Comparison of ENCODE assay signal across 12 cellular contexts in genomic region chr4:72969957-72970356, GRCh38.
A peak's percentile ranks its signal among the peaks of the same experiment; 100 is the strongest.
DNase-seq lines count a peak whose midpoint lies in the region; ATAC-seq, FAIRE-seq and TF ChIP-seq lines count a peak whose summit lies in the region.
"Had no signal": no experiment of that assay in that cellular context is flagged by ENCODE, and none has a peak within 500 bp of the region (broad histone marks: within the 10 kb centered on the region; RNA-seq: fewer than 3 reads in every experiment).

No MANE protein-coding gene starts in this region.

- DNase-seq in AG20443 (ENCODE audit: low spot score) (peak; percentile 15), mammary epithelial cell (peak; percentile 29), left ventricle myocardium superior (no peak), trophoblast cell (no peak), GM19239 (ENCODE audit: insufficient read length, low spot score) (no peak), NCI-H1048 (lab: John Stamatoyannopoulos, UW) (no peak), KBM-7 (no peak)
- DNase-seq: activated naive CD8-positive, alpha-beta T cell treated with anti-CD3 and anti-CD28 coated beads for 36 hours; SW 1271 had no signal

- H3K36me3 ChIP-seq in mammary epithelial cell (ENCODE audit: insufficient read depth, low read length) (no peaks in the 10 kb centered on the region), trophoblast cell (ENCODE audit: control insufficient read depth in 1 of 2, insufficient read depth in 2 of 2, low read length in 2 of 2) (no peaks in the 10 kb centered on the region)

- H4K12ac ChIP-seq in trophoblast cell (ENCODE audit: low read depth, low read length) = no peak overlapping the region

- H2BK120ac ChIP-seq in trophoblast cell (ENCODE audit: insufficient read depth, low read length, poor library complexity) = no peak overlapping the region

- TF ChIP-seq CTCF in mammary epithelial cell (conservative IDR thresholded peaks at IDR 0.05 in 1 of 2, IDR thresholded peaks at IDR 0.05 in 1 of 2; ENCODE audit: extremely low read depth in 1 of 2, insufficient read depth in 1 of 2, low read depth in 1 of 2, low read length in 2 of 2) = no peak

- H3K4me1 ChIP-seq in mammary epithelial cell (ENCODE audit: insufficient read depth, low read length) (peaks cover 26% of the 10 kb centered on the region), trophoblast cell (ENCODE audit: control insufficient read depth in 1 of 2, insufficient read depth in 2 of 2, low read length in 2 of 2) (no peaks in the 10 kb centered on the region)

- no peak overlapping the region for H2BK5ac ChIP-seq in trophoblast cell (ENCODE audit: low read depth, low read length, poor library complexity)

- H3K4me2 ChIP-seq in mammary epithelial cell (ENCODE audit: insufficient read depth, low read depth, low read length) = no peak overlapping the region
- no peak overlapping the region for H3K4me2 ChIP-seq in trophoblast cell (ENCODE audit: low read length)

- CTCF ChIA-PET in mammary epithelial cell (lab: Charles Lee; ENCODE audit: low non-redundant PET) = no interaction called here

- WGBS in mammary epithelial cell (ENCODE audit: low coverage, missing lambda C conversion rate) = 7% methylated on average over 1 of the region's 1 CpG
- no CpG with 5 or more reads among the region's 1 CpG for WGBS in trophoblast cell (ENCODE audit: extremely low coverage, insufficient coverage, insufficient read length)

- H4K91ac ChIP-seq in trophoblast cell (ENCODE audit: low read depth, low read length) = no peak overlapping the region

- no peak for FAIRE-seq in GM19239 (lab: Jason Lieb, UNC)
- FAIRE-seq: D721Med, frontal cortex had no signal

- H4K8ac ChIP-seq in trophoblast cell (ENCODE audit: low read depth, low read length) = peak overlapping the region; percentile 16

- dilution Hi-C loops in mammary epithelial cell (cut with HindIII; ENCODE audit: low sequenced_read_pairs) = no loop called here

- no peak overlapping the region for H3K9ac ChIP-seq in mammary epithelial cell (ENCODE audit: insufficient read depth, low read length)
- H3K9ac ChIP-seq in trophoblast cell (ENCODE audit: low read length) = no peak overlapping the region

- H3K79me2 ChIP-seq in mammary epithelial cell (ENCODE audit: insufficient read depth, low read length) = no peaks in the 10 kb centered on the region
- H3K79me2 ChIP-seq in trophoblast cell (ENCODE audit: control insufficient read depth, insufficient read depth, low read length, poor library complexity) = no peaks in the 10 kb centered on the region

- peak overlapping the region; percentile 79 for H2AFZ ChIP-seq in mammary epithelial cell (ENCODE audit: low read depth, low read length)
- H2AFZ ChIP-seq in trophoblast cell (ENCODE audit: insufficient read depth, low read length, poor library complexity) = no peak overlapping the region

- no peak overlapping the region for H3K18ac ChIP-seq in trophoblast cell (ENCODE audit: low read length)

- intact Hi-C loops in mammary epithelial cell (cut with micrococcal nuclease) (no loop called here), left ventricle myocardium superior (cut with micrococcal nuclease) (no loop called here)

- H3K79me1 ChIP-seq in trophoblast cell (ENCODE audit: low read length) = peaks cover 2% of the 10 kb centered on the region

- H3K9me3 ChIP-seq in mammary epithelial cell (replicated peaks; ENCODE audit: insufficient read depth, low read length) (peaks cover 6% of the 10 kb centered on the region), trophoblast cell (ENCODE audit: insufficient read depth, low read depth, low read length) (no peaks in the 10 kb centered on the region)

- H2BK12ac ChIP-seq in trophoblast cell (ENCODE audit: low read length) = peak overlapping the region; percentile 69

- H3K14ac ChIP-seq in trophoblast cell (ENCODE audit: low read length) = peak overlapping the region; percentile 25

- H3K4ac ChIP-seq in trophoblast cell (ENCODE audit: low read depth, low read length) = no peak overlapping the region

- H3K4me3 ChIP-seq in mammary epithelial cell (replicated peaks in 1 of 3; ENCODE audit: insufficient read depth in 1 of 3, low read depth in 2 of 3, low read length in 3 of 3) = no peak overlapping the region
- no peak overlapping the region for H3K4me3 ChIP-seq in trophoblast cell (ENCODE audit: low read depth, low read length)

- no peaks in the 10 kb centered on the region for H4K20me1 ChIP-seq in mammary epithelial cell (ENCODE audit: insufficient read depth, low read length)

- H3K27ac ChIP-seq in mammary epithelial cell (ENCODE audit: insufficient read depth, low read depth, low read length) = no peak overlapping the region
- H3K27ac ChIP-seq in trophoblast cell (ENCODE audit: low read depth, low read length) = no peak overlapping the region

- no peak overlapping the region for H3K23ac ChIP-seq in trophoblast cell (ENCODE audit: low read length)

- in situ Hi-C loops in mammary epithelial cell (cut with MboI; ENCODE audit: low sequenced_read_pairs in 2 of 2) (no loop called here), KBM-7 (cut with MboI; ENCODE audit: low pct_unique_long_range_greater_than_20kb, low sequenced_read_pairs) (no loop called here)

- H3K27me3 ChIP-seq in mammary epithelial cell (ENCODE audit: insufficient read depth, low read length) = no peaks in the 10 kb centered on the region
- no peaks in the 10 kb centered on the region for H3K27me3 ChIP-seq in trophoblast cell (ENCODE audit: insufficient read depth, low read length)

- BruUV-seq in mammary epithelial cell (replicated peaks; lab: Mats Ljungman, UMichigan) = no TSS peak

- H2AK5ac ChIP-seq in trophoblast cell (ENCODE audit: low read length) = no peak overlapping the region

- peak; percentile 95 for ATAC-seq in left ventricle myocardium superior
- ATAC-seq in GM21423 (IDR thresholded peaks at IDR 0.05; ENCODE audit: unreplicated experiment) = no peak

Comparison
In these comparisons a context has a peak if more than half of its experiments do, and no peak if none do; other contexts are left out.
1. DNase-seq: peak in AG20443 (single experiment) and mammary epithelial cell (single experiment); none in left ventricle myocardium superior (single experiment), trophoblast cell (0 of 2), GM19239 (single experiment), NCI-H1048 (single experiment) and KBM-7 (single experiment).